8 cellular contexts compared by ENCODE assay signal in the genomic region with DNA sequence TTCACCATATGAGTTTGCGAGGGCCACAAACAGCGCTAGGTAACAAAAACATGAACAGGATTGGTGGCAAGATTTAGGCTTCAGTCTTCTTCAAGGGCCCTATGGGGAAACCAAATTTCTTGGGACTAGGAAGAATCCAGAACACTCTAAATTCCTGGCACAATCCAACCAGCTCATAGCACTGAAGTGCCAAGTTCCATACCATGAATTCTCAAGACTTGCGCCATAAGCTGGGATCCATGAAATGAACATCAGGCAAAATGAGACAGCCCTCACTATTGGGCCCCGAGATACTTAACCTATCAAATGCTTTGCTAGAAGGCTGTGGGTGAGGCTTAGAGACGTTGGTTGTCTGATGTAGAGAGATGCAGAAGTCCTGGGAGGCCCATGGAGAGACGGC.
"Had no signal": no experiment of that assay in that cellular context is flagged by ENCODE, and none has a peak within 500 bp of the region (broad histone marks: within the 10 kb centered on the region; RNA-seq: fewer than 3 reads in every experiment).

No MANE protein-coding gene starts in this region.

- H3K4me2 ChIP-seq: GM23338 had no signal

- H3K4me3 ChIP-seq: GM23338 had no signal

- H2AFZ ChIP-seq: GM23338 had no signal

- H3K27ac Mint-ChIP-seq: GM23338 had no signal

- DNase-seq: H9, HCEC 1CT, IMR-90, KBM-7 had no signal

- H3K9me3 Mint-ChIP-seq: GM23338, H9 had no signal

- H3K4me3 Mint-ChIP-seq: GM23338, H9 had no signal

- FAIRE-seq: H1, H54, HTR-8/SVneo had no signal
